In the genomic region with DNA sequence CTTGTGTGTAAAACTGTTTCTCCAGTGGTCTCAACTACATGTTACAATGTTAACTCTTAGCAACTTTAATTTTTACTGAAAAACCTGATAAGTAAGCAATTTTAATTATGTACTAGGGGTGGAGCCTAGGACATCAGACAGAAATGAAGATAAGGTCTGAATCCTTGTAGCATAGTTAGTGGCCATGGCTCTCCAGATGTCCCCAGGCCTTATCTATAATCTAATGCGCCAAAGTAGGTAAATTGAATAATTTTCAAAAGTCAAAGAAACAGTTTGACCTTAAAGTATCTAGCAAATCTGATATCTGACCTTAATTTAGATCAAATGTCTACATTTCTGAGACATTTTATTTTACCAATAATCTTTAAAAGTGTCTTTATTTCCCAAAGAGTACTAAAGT, we compare ENCODE assay signal across 27 cellular contexts.
"Had no signal": no experiment of that assay in that cellular context is flagged by ENCODE, and none has a peak within 500 bp of the region (broad histone marks: within the 10 kb centered on the region; RNA-seq: fewer than 3 reads in every experiment).

No MANE protein-coding gene starts in this region.

- ATAC-seq: effector memory CD8-positive, alpha-beta T cell; esophagus mucosa; foreskin keratinocyte; gastrocnemius medialis; gastroesophageal sphincter; heart left ventricle; heart right ventricle had no signal

- H3K27ac ChIP-seq: coronary artery, dorsolateral prefrontal cortex, epithelial cell of prostate, esophagus muscularis mucosa, esophagus squamous epithelium, foreskin keratinocyte, gastrocnemius medialis, gastroesophageal sphincter, heart left ventricle, heart right ventricle, hepatocyte had no signal

- H3K4me2 ChIP-seq: hepatocyte had no signal

- H3K4me1 ChIP-seq: esophagus muscularis mucosa, esophagus squamous epithelium, foreskin keratinocyte, gastrocnemius medialis, gastroesophageal sphincter, heart right ventricle had no signal

- H3K36me3 ChIP-seq: esophagus muscularis mucosa, esophagus squamous epithelium, gastrocnemius medialis, gastroesophageal sphincter had no signal

- H2AFZ ChIP-seq: hepatocyte had no signal

- H3K9me3 ChIP-seq: esophagus muscularis mucosa, esophagus squamous epithelium, gastrocnemius medialis, gastroesophageal sphincter, heart left ventricle, heart right ventricle had no signal

- DNase-seq: cortex of kidney; dermis blood vessel endothelial cell; dorsolateral prefrontal cortex; effector CD4-positive, alpha-beta T cell; effector CD8-positive, alpha-beta T cell; effector memory CD4-positive, alpha-beta T cell; effector memory CD8-positive, alpha-beta T cell; endodermal cell; erythroblast; esophagus squamous epithelium; foreskin fibroblast; foreskin keratinocyte; foreskin melanocyte; gastrocnemius medialis; glutamatergic neuron; heart left ventricle; heart right ventricle; hippocampal formation had no signal

- H3K4me3 ChIP-seq: coronary artery, dorsolateral prefrontal cortex, esophagus muscularis mucosa, esophagus squamous epithelium, gastrocnemius medialis, gastroesophageal sphincter, heart left ventricle, heart right ventricle, hepatocyte had no signal

- FAIRE-seq: endometrium, endothelial cell of umbilical vein, frontal cortex had no signal

- H3K27me3 ChIP-seq: dorsolateral prefrontal cortex, esophagus muscularis mucosa, esophagus squamous epithelium, foreskin keratinocyte, gastrocnemius medialis, gastroesophageal sphincter, heart left ventricle, heart right ventricle, hepatocyte had no signal
